9 cellular contexts compared by ENCODE assay signal in the genomic region with DNA sequence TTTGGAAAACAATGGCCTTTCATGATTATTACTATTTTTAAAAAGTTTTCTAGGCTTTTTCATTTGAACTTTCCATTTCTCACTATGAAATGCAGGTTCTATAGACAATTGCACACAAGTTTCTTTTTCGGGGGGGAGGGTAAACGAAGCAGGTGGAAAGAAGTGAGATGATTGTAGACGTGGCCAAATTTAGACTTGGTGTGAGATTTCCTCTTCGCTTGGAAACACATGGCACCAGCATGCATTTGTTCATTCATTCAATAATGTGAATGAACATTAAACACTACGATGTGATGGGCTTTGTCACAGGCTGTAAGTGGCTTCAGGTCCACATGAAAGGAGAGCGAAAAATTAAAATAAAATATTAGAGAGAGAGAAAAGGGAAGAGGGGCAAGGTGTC. TPM values are rescaled to one million over a fixed set of nuclear protein-coding genes. Genes with fewer than 3 reads are reported as not detected.
A peak's percentile ranks its signal among the peaks of the same experiment; 100 is the strongest.
DNase-seq lines count a peak whose midpoint lies in the region; ATAC-seq and TF ChIP-seq lines count a peak whose summit lies in the region.
"Had no signal": no experiment of that assay in that cellular context is flagged by ENCODE, and none has a peak within 500 bp of the region (broad histone marks: within the 10 kb centered on the region; RNA-seq: fewer than 3 reads in every experiment).

No MANE protein-coding gene starts in this region.

- H3K27me3 Mint-ChIP-seq in activated naive CD4-positive, alpha-beta T cell treated with anti-CD3 and anti-CD28 coated beads, Interleukin-2, amount 50 U/mL, for 24 hours = no peaks in the 10 kb centered on the region
- no peaks in the 10 kb centered on the region for H3K27me3 Mint-ChIP-seq in MCF 10A (ENCODE audit: insufficient read depth, unreplicated experiment)

- H3K27ac Mint-ChIP-seq in activated naive CD4-positive, alpha-beta T cell treated with anti-CD3 and anti-CD28 coated beads, Interleukin-2, amount 50 U/mL, for 24 hours = no peak overlapping the region
- no peak overlapping the region for H3K27ac Mint-ChIP-seq in MCF 10A (ENCODE audit: low read depth, unreplicated experiment)

- H3K9me3 ChIP-seq in neural cell (ENCODE audit: low read length) (no peaks in the 10 kb centered on the region), mucosa of descending colon (no peaks in the 10 kb centered on the region)

- H3K79me2 ChIP-seq in neural cell (replicated peaks; ENCODE audit: insufficient read depth, low read length) = peaks cover 95% of the 10 kb centered on the region

- peak overlapping the region; percentile 66 for H3K4me2 ChIP-seq in neural cell (ENCODE audit: low read length)

- H3K27ac ChIP-seq in neural cell (ENCODE audit: low read length) = peak overlapping the region; percentile 97

- H3K9me3 Mint-ChIP-seq in activated naive CD4-positive, alpha-beta T cell treated with anti-CD3 and anti-CD28 coated beads, Interleukin-2, amount 50 U/mL, for 24 hours = no peaks in the 10 kb centered on the region
- H3K9me3 Mint-ChIP-seq in MCF 10A (ENCODE audit: unreplicated experiment) = no peaks in the 10 kb centered on the region

- H3K9ac ChIP-seq in neural cell (ENCODE audit: low read length) = peak overlapping the region; percentile 92

- H3K4me3 ChIP-seq in neural cell (ENCODE audit: low read length) (peak overlapping the region; percentile 67), mucosa of descending colon (no peak overlapping the region)

- H3K27me3 ChIP-seq in neural cell (ENCODE audit: insufficient read depth, low read depth, low read length) = no peaks in the 10 kb centered on the region

- H3K9me2 ChIP-seq in neural cell (ENCODE audit: insufficient read depth, low read length) = no peaks in the 10 kb centered on the region

- TF ChIP-seq EP300 in neural cell (conservative IDR thresholded peaks at IDR 0.05; ENCODE audit: poor library complexity, severe bottlenecking) = no peak

- H3F3A ChIP-seq in neural cell (ENCODE audit: insufficient read depth, low read length, poor library complexity, severe bottlenecking) = peaks cover 9% of the 10 kb centered on the region

- intact Hi-C loops in MCF 10A (cut with micrococcal nuclease) (no loop called here), mucosa of descending colon (cut with DNase I, micrococcal nuclease) (no loop called here)

- H3K4me3 Mint-ChIP-seq in activated naive CD4-positive, alpha-beta T cell treated with anti-CD3 and anti-CD28 coated beads, Interleukin-2, amount 50 U/mL, for 24 hours = peak overlapping the region; percentile 90
- peak overlapping the region; percentile 85 for H3K4me3 Mint-ChIP-seq in MCF 10A (ENCODE audit: unreplicated experiment)

- BruUV-seq in MCF 10A (replicated peaks; lab: Mats Ljungman, UMichigan) = no TSS peak

- POLR2A ChIA-PET in MCF 10A (lab: Yijun Ruan, JAX) = no interaction called here

- no peak for DNase-seq in activated naive CD4-positive, alpha-beta T cell treated with anti-CD3 and anti-CD28 coated beads, Interleukin-2, amount 50 U/mL, for 16 hours
- DNase-seq in MCF 10A (ENCODE audit: unreplicated experiment) (no peak), mucosa of descending colon (no peak), NCI-H69 (lab: John Stamatoyannopoulos, UW) (no peak)

- TF ChIP-seq CTCF in MCF 10A (IDR thresholded peaks at IDR 0.05; ENCODE audit: unreplicated experiment) (no peak), neural cell (IDR thresholded peaks at IDR 0.05; ENCODE audit: poor library complexity, severe bottlenecking) (no peak), mucosa of descending colon (IDR thresholded peaks at IDR 0.05) (no peak)

- H4K20me1 ChIP-seq in neural cell (ENCODE audit: insufficient read depth) = no peaks in the 10 kb centered on the region

- TF ChIP-seq RAD21 in neural cell (conservative IDR thresholded peaks at IDR 0.05) = no peak

- no peaks in the 10 kb centered on the region for H3K36me3 Mint-ChIP-seq in activated naive CD4-positive, alpha-beta T cell treated with anti-CD3 and anti-CD28 coated beads, Interleukin-2, amount 50 U/mL, for 24 hours
- no peaks in the 10 kb centered on the region for H3K36me3 Mint-ChIP-seq in MCF 10A (ENCODE audit: insufficient read depth, unreplicated experiment)

- ATAC-seq in HG03135 (IDR thresholded peaks at IDR 0.05; ENCODE audit: unreplicated experiment) = peak; percentile 26
- no peak for ATAC-seq in mucosa of descending colon
- ATAC-seq in HG03521 (IDR thresholded peaks at IDR 0.05; ENCODE audit: unreplicated experiment) = no peak

- CTCF ChIA-PET in MCF 10A (lab: Yijun Ruan, JAX) = interaction anchor here (0.7 kb wide), 2 partner anchors 9 to 12 kb away, joined by 3 read pairs; no protein-coding TSS in a partner anchor

- H3K36me3 ChIP-seq in neural cell (ENCODE audit: insufficient read depth, low read length) (peaks cover 9% of the 10 kb centered on the region), mucosa of descending colon (ENCODE audit: low read depth) (no peaks in the 10 kb centered on the region)

- H3K4me1 ChIP-seq in mucosa of descending colon (ENCODE audit: low read depth) = no peaks in the 10 kb centered on the region

- H3K4me1 Mint-ChIP-seq in activated naive CD4-positive, alpha-beta T cell treated with anti-CD3 and anti-CD28 coated beads, Interleukin-2, amount 50 U/mL, for 24 hours = peaks cover 35% of the 10 kb centered on the region
- H3K4me1 Mint-ChIP-seq in MCF 10A (ENCODE audit: insufficient read depth, unreplicated experiment) = peaks cover 14% of the 10 kb centered on the region

- H2AFZ ChIP-seq in neural cell (ENCODE audit: low read depth, low read length) = no peak overlapping the region

TF ChIP-seq in neural cell, 6 proteins besides CTCF, POLR2A, EP300 and RAD21:
- TF ChIP-seq SMC3 (conservative IDR thresholded peaks at IDR 0.05; ENCODE audit: poor library complexity) (no peak), EZH2 (IDR thresholded peaks at IDR 0.05; ENCODE audit: borderline replicate concordance, insufficient read depth, low read length, poor library complexity, severe bottlenecking) (no peak), REST (IDR thresholded peaks at IDR 0.05; ENCODE audit: borderline replicate concordance) (no peak), TAF1 (IDR thresholded peaks at IDR 0.05; ENCODE audit: low read depth) (no peak), POLR2AphosphoS5 (IDR thresholded peaks at IDR 0.05) (no peak), MXI1 (conservative IDR thresholded peaks at IDR 0.05; ENCODE audit: poor library complexity, severe bottlenecking) (peak; percentile 20)

RNA-seq across cellular contexts. Expression of gene GAP43, which starts 35.9 kb away (rescaled TPM):
- total RNA-seq in MCF 10A (2022) (not detected in 2 replicates), mucosa of descending colon (10 to 100 TPM in 1 of 3 donors, 1 to 10 TPM in 1, under 1 TPM in 1; 0.96 to 13.6 (median 1.1) TPM)
- 1,300 and 1,327 TPM in 2 replicates for polyA plus RNA-seq in neural cell
- 585 and 639 TPM in 2 replicates for polyA minus RNA-seq in neural cell
- total RNA-seq: dermis microvascular lymphatic vessel endothelial cell had no signal
